8 cellular contexts compared by ENCODE assay signal in genomic region chr7:141427134-141427533, GRCh38.
"Had no signal": no experiment of that assay in that cellular context is flagged by ENCODE, and none has a peak within 500 bp of the region (broad histone marks: within the 10 kb centered on the region; RNA-seq: fewer than 3 reads in every experiment).

No MANE protein-coding gene starts in this region.

- ATAC-seq: GM12878 had no signal

- DNase-seq: GDM1, GF-D8 had no signal

- FAIRE-seq: G401.6, GM12878, GM12891, GM12892, GM18507, GM19239 had no signal

- H3K4me3 ChIP-seq: GM12878 had no signal
